10 cellular contexts compared by ENCODE assay signal in the genomic region with DNA sequence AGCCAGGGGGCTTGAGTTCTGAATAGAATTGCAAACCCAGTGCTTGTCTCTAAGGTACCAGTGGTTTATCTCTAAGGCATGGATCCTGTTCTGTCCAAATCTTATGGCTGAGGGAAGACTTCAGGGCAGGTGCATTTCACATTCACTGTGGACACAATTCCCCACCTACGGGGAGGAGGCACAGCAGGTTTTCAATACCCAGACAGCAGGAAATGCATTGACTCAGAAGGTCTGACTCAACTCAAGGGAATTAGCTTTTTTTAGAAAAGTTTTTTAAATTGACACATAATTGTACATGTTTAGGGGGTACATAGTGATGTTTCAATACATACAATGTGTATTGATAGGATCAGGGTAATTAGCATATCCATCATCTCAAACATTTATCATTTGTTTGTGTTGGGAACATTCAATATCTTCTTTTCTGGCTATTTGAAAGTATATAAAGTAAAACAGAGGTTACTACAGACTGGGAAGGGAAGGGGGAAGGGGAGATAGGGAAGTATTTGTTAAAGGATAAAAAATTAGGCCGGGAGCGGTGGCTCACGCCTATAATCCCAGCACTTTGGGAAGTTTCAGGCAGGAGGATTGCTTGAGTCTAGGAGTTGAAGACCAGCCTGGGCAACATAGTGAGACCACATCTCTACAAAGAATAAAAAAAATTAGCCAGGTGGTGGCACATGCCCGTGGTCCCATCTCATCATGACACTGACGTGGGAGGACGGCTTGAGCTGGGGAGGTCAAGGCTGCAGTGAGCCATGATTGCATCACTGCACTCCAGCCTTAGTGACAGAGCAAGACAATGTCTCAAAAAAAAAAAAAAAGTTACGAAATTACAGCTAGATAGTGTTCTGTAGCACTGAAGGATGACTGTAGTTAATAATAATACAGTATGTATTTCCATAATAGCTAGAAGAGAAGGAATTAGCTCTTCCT. TPM values are rescaled to one million over a fixed set of nuclear protein-coding genes. Genes with fewer than 3 reads are reported as not detected.
DNase-seq lines count a peak whose midpoint lies in the region; ATAC-seq and TF ChIP-seq lines count a peak whose summit lies in the region.
"Had no signal": no experiment of that assay in that cellular context is flagged by ENCODE, and none has a peak within 500 bp of the region (broad histone marks: within the 10 kb centered on the region; RNA-seq: fewer than 3 reads in every experiment).

No MANE protein-coding gene starts in this region.

- POLR2A ChIA-PET in SK-N-SH (lab: Yijun Ruan, JAX) = no interaction called here

- TF ChIP-seq RAD21 in SK-N-SH (IDR thresholded peaks at IDR 0.05; ENCODE audit: low read length) = no peak

- H3K9ac ChIP-seq in SK-N-SH = no peak overlapping the region

- H3K27ac ChIP-seq in SK-N-SH (ENCODE audit: low read depth in 2 of 2, low read length in 1 of 2) (peak overlapping the region in 1 of 2 experiments; percentile 63; a peak in 2 of 4 replicates), testis (no peak overlapping the region)
- H3K27ac ChIP-seq: left ventricle myocardium inferior had no signal

- DNase-seq in natural killer cell treated with Interleukin-12 subunit alpha and Interleukin-12 subunit beta and Interleukin-15 and Interleukin-18, amount 100 ng/mL, for 72 hours (ENCODE audit: low spot score) = no peak
- DNase-seq in natural killer cell (no peak), SK-N-SH (no peak), fibroblast of pulmonary artery (ENCODE audit: low read depth) (peak; percentile 71), testis (peak; percentile 50), amniotic stem cell (lab: John Stamatoyannopoulos, UW) (no peak), progenitor cell of endocrine pancreas (ENCODE audit: low spot score, unreplicated experiment) (no peak), middle frontal gyrus (ENCODE audit: extremely low spot score, low spot score) (no peak)
- DNase-seq: activated CD4-positive, CD25-positive, alpha-beta regulatory T cell; left ventricle myocardium inferior had no signal

- H3K9me3 ChIP-seq in SK-N-SH (no peaks in the 10 kb centered on the region), testis (no peaks in the 10 kb centered on the region)
- H3K9me3 ChIP-seq: left ventricle myocardium inferior had no signal

- H3K27me3 Mint-ChIP-seq in natural killer cell treated with Interleukin-12 subunit alpha and Interleukin-12 subunit beta and Interleukin-15 and Interleukin-18, amount 100 ng/mL, for 72 hours = no peaks in the 10 kb centered on the region
- H3K27me3 Mint-ChIP-seq in natural killer cell (ENCODE audit: low read depth in 2 of 2) = no peaks in the 10 kb centered on the region
- no peaks in the 10 kb centered on the region for H3K27me3 Mint-ChIP-seq in progenitor cell of endocrine pancreas

- H3K27me3 ChIP-seq in SK-N-SH (ENCODE audit: insufficient read depth) (no peaks in the 10 kb centered on the region), testis (no peaks in the 10 kb centered on the region)

- 60% methylated on average over 8 of the region's 8 CpGs for WGBS in SK-N-SH (ENCODE audit: low lambda C conversion rate)
- 62 to 76% methylated on average over 8 of the region's 8 CpGs for WGBS in testis, 2 donors

- peak in 1 of 2 experiments; percentile 70; a peak in 1 of 4 replicates for TF ChIP-seq EP300 in SK-N-SH (IDR thresholded peaks at IDR 0.05; ENCODE audit: borderline replicate concordance in 1 of 2, low read depth in 1 of 2, low read length in 1 of 2)

- H3K79me2 ChIP-seq in SK-N-SH (ENCODE audit: insufficient read depth) = no peaks in the 10 kb centered on the region

- H3K4me1 ChIP-seq in SK-N-SH (ENCODE audit: control insufficient read depth in 1 of 2, insufficient read depth in 2 of 2, low read depth in 1 of 2, low read length in 1 of 2) (peaks cover under 1 to 19% of the 10 kb centered on the region in 2 experiments; a peak in 3 of 4 replicates), testis (no peaks in the 10 kb centered on the region)
- H3K4me1 ChIP-seq: left ventricle myocardium inferior had no signal

- CTCF ChIA-PET in SK-N-SH (lab: Yijun Ruan, JAX) = interaction anchor here (0.6 to 1.5 kb wide), 3 partner anchors 55 to 218 kb away, joined by 3 to 6 read pairs (median 3); a partner anchor contains a TSS

- intact Hi-C loops in natural killer cell (cut with micrococcal nuclease) = no loop called here
- intact Hi-C loops in testis (cut with DNase I; ENCODE audit: low total_unique reads) = no loop called here

- H4K20me1 ChIP-seq in SK-N-SH (ENCODE audit: insufficient read depth) = no peaks in the 10 kb centered on the region

- peaks cover 5% of the 10 kb centered on the region for H3K36me3 Mint-ChIP-seq in natural killer cell treated with Interleukin-12 subunit alpha and Interleukin-12 subunit beta and Interleukin-15 and Interleukin-18, amount 100 ng/mL, for 72 hours
- H3K36me3 Mint-ChIP-seq in natural killer cell (peaks cover 7% of the 10 kb centered on the region), progenitor cell of endocrine pancreas (ENCODE audit: insufficient read depth) (no peaks in the 10 kb centered on the region)

- no peaks in the 10 kb centered on the region for H3K9me3 Mint-ChIP-seq in natural killer cell treated with Interleukin-12 subunit alpha and Interleukin-12 subunit beta and Interleukin-15 and Interleukin-18, amount 100 ng/mL, for 72 hours
- H3K9me3 Mint-ChIP-seq in natural killer cell (no peaks in the 10 kb centered on the region), progenitor cell of endocrine pancreas (ENCODE audit: low read depth) (no peaks in the 10 kb centered on the region)

- peak; percentile 31 to 49 for ATAC-seq in natural killer cell treated with Interleukin-12 subunit alpha and Interleukin-12 subunit beta and Interleukin-15 and Interleukin-18, amount 100 ng/mL, for 72 hours
- ATAC-seq in natural killer cell = no peak

- TF ChIP-seq POLR2A in testis (IDR thresholded peaks at IDR 0.05) = no peak

- no peak overlapping the region for H2AFZ ChIP-seq in SK-N-SH (ENCODE audit: low read depth)

- H3K4me2 ChIP-seq in SK-N-SH = peak overlapping the region; percentile 24

- peaks cover 23 to 28% of the 10 kb centered on the region in 2 donors for H3K4me1 Mint-ChIP-seq in natural killer cell treated with Interleukin-12 subunit alpha and Interleukin-12 subunit beta and Interleukin-15 and Interleukin-18, amount 100 ng/mL, for 72 hours (ENCODE audit: low read depth in 2 of 2)
- H3K4me1 Mint-ChIP-seq in natural killer cell (no peaks in the 10 kb centered on the region), progenitor cell of endocrine pancreas (ENCODE audit: low read depth) (no peaks in the 10 kb centered on the region)

- TF ChIP-seq CTCF in natural killer cell (IDR thresholded peaks at IDR 0.05) (no peak), SK-N-SH (IDR thresholded peaks at IDR 0.05) (no peak), fibroblast of pulmonary artery (IDR thresholded peaks at IDR 0.05; ENCODE audit: low read length, missing control alignments) (no peak), testis (IDR thresholded peaks at IDR 0.05) (no peak), progenitor cell of endocrine pancreas (IDR thresholded peaks at IDR 0.05; ENCODE audit: unreplicated experiment) (no peak)

- no peaks in the 10 kb centered on the region for H3K36me3 ChIP-seq in SK-N-SH (replicated peaks in 1 of 2; ENCODE audit: control insufficient read depth in 1 of 2, insufficient read depth in 2 of 2, low read length in 1 of 2)
- no peaks in the 10 kb centered on the region for H3K36me3 ChIP-seq in testis (ENCODE audit: low read depth, missing control alignments)
- H3K36me3 ChIP-seq: left ventricle myocardium inferior had no signal

- peaks cover 4% of the 10 kb centered on the region for H3F3A ChIP-seq in SK-N-SH (replicated peaks; ENCODE audit: insufficient read depth)

- H3K27ac Mint-ChIP-seq in natural killer cell treated with Interleukin-12 subunit alpha and Interleukin-12 subunit beta and Interleukin-15 and Interleukin-18, amount 100 ng/mL, for 72 hours = peak overlapping the region; percentile 79 to 87
- H3K27ac Mint-ChIP-seq in natural killer cell (no peak overlapping the region), progenitor cell of endocrine pancreas (no peak overlapping the region)

- H3K4me3 Mint-ChIP-seq in natural killer cell treated with Interleukin-12 subunit alpha and Interleukin-12 subunit beta and Interleukin-15 and Interleukin-18, amount 100 ng/mL, for 72 hours = peak overlapping the region; percentile 53
- H3K4me3 Mint-ChIP-seq in natural killer cell (no peak overlapping the region), progenitor cell of endocrine pancreas (ENCODE audit: low read depth) (no peak overlapping the region)

- H3K4me3 ChIP-seq in SK-N-SH (ENCODE audit: low read depth in 2 of 2, low read length in 1 of 2) = no peak overlapping the region
- no peak overlapping the region for H3K4me3 ChIP-seq in fibroblast of pulmonary artery (replicated peaks; ENCODE audit: low read depth, low read length)
- no peak overlapping the region for H3K4me3 ChIP-seq in testis
- H3K4me3 ChIP-seq: left ventricle myocardium inferior had no signal

- H3K9me2 ChIP-seq in SK-N-SH = no peaks in the 10 kb centered on the region

TF ChIP-seq in SK-N-SH, 30 proteins besides CTCF, POLR2A, EP300 and RAD21 (continues in another document):
- TF ChIP-seq SMC3 (IDR thresholded peaks at IDR 0.05; ENCODE audit: low read depth, low read length) = no peak
- no peak for TF ChIP-seq TAF1 (IDR thresholded peaks at IDR 0.05; ENCODE audit: borderline replicate concordance, low read depth, low read length)
- TF ChIP-seq FOXJ3 (CRISPR knock-in tag; IDR thresholded peaks at IDR 0.05) = no peak
- peak; percentile 94 for TF ChIP-seq JUND (IDR thresholded peaks at IDR 0.05)
- TF ChIP-seq GABPA (IDR thresholded peaks at IDR 0.05; ENCODE audit: low read depth) = no peak
- TF ChIP-seq RXRA (IDR thresholded peaks at IDR 0.05; ENCODE audit: borderline replicate concordance, low read depth) = peak; percentile 62; the same call in 1 of the 2 replicates
- no peak for TF ChIP-seq MXI1 (IDR thresholded peaks at IDR 0.05; ENCODE audit: low read depth, low read length)
- TF ChIP-seq TEAD4 (IDR thresholded peaks at IDR 0.05; ENCODE audit: borderline replicate concordance, insufficient read depth) = no peak; the same call in 1 of the 2 replicates

RNA-seq across cellular contexts. Expression of a gene that starts 54.9 kb away (rescaled TPM):
- 10 to 100 TPM; 14.1 to 16.2 TPM for total RNA-seq in natural killer cell treated with Interleukin-12 subunit alpha and Interleukin-12 subunit beta and Interleukin-15 and Interleukin-18, amount 100 ng/mL, for 72 hours
- total RNA-seq in natural killer cell (10 to 100 TPM; 25.0 to 47.3 (median 37.2) TPM), testis (1 to 10 TPM; 5.7 to 7.9 TPM), progenitor cell of endocrine pancreas (8.5 and 8.7 TPM in 2 replicates)
- polyA plus RNA-seq in SK-N-SH (2012; rRNA removed) (1.3 and 1.4 TPM in 2 replicates), testis (ENCODE audit: insufficient read depth, low read depth, low replicate concordance) (4.6 TPM)
- 1.6 and 1.9 TPM in 2 replicates for polyA plus RNA-seq in SK-N-SH (2012; cell fraction: cytosol; rRNA removed)
- polyA plus RNA-seq in SK-N-SH (2012; cell fraction: nucleus; rRNA removed) = 0.79 and 0.94 TPM in 2 replicates

Comparison
In these comparisons a context has a peak if more than half of its experiments do, and no peak if none do; other contexts are left out.
1. ATAC-seq: peak in natural killer cell treated with Interleukin-12 subunit alpha and Interleukin-12 subunit beta and Interleukin-15 and Interleukin-18, amount 100 ng/mL, for 72 hours (2 of 2); none in natural killer cell (0 of 3).
2. H3K27ac Mint-ChIP-seq: peak in natural killer cell treated with Interleukin-12 subunit alpha and Interleukin-12 subunit beta and Interleukin-15 and Interleukin-18, amount 100 ng/mL, for 72 hours (2 of 2); none in natural killer cell (0 of 2) and progenitor cell of endocrine pancreas (single experiment).
3. DNase-seq: peak in fibroblast of pulmonary artery (single experiment) and testis (single experiment); none in natural killer cell treated with Interleukin-12 subunit alpha and Interleukin-12 subunit beta and Interleukin-15 and Interleukin-18, amount 100 ng/mL, for 72 hours (single experiment), natural killer cell (single experiment), SK-N-SH (single experiment), amniotic stem cell (single experiment), progenitor cell of endocrine pancreas (single experiment) and middle frontal gyrus (single experiment).